ENCODE assay signal across 35 cellular contexts in genomic region chr17:53264730-53265129, GRCh38.
"Had no signal": no experiment of that assay in that cellular context is flagged by ENCODE, and none has a peak within 500 bp of the region (broad histone marks: within the 10 kb centered on the region; RNA-seq: fewer than 3 reads in every experiment).

No MANE protein-coding gene starts in this region.

- H3K9me3 ChIP-seq: MG63 had no signal

- H3K36me3 ChIP-seq: MG63 had no signal

- H3K4me3 ChIP-seq: MG63 had no signal

- H3K9ac ChIP-seq: KMS-11 had no signal

- H3K27me3 ChIP-seq: MG63 had no signal

- H3K4me2 ChIP-seq: KMS-11 had no signal

- DNase-seq: Karpas-422, Kasumi-1, KG1, MG63, MM.1S, MV-4-11, NCI-H1048, NCI-H1092, NCI-H1092 treated with DMSO at 0.1 percent for 48 hours, NCI-H1105, NCI-H1105 treated with DMSO at 0.1 percent for 48 hours, NCI-H1417, NCI-H1417 treated with DMSO at 0.1 percent for 48 hours, NCI-H1436, NCI-H1436 treated with DMSO at 0.1 percent for 48 hours, NCI-H146, NCI-H1694, NCI-H1694 treated with DMSO at 0.1 percent for 48 hours, NCI-H187, NCI-H187 treated with DMSO at 0.1 percent for 48 hours, NCI-H1930, NCI-H2029, NCI-H2029 treated with DMSO at 0.1 percent for 48 hours, NCI-H2081, NCI-H2081 treated with DMSO at 0.1 percent for 48 hours, NCI-H2107, NCI-H2171, NCI-H2171 treated with DMSO at 0.1 percent for 48 hours, NCI-H2227 treated with DMSO at 0.1 percent for 48 hours, NCI-H226, NCI-H345, NCI-H446, NCI-H446 treated with DMSO at 0.1 percent for 48 hours, NCI-H510A had no signal

- H3K27ac ChIP-seq: KMS-11 had no signal
